ENCODE assay signal across 8 cellular contexts in the genomic region with DNA sequence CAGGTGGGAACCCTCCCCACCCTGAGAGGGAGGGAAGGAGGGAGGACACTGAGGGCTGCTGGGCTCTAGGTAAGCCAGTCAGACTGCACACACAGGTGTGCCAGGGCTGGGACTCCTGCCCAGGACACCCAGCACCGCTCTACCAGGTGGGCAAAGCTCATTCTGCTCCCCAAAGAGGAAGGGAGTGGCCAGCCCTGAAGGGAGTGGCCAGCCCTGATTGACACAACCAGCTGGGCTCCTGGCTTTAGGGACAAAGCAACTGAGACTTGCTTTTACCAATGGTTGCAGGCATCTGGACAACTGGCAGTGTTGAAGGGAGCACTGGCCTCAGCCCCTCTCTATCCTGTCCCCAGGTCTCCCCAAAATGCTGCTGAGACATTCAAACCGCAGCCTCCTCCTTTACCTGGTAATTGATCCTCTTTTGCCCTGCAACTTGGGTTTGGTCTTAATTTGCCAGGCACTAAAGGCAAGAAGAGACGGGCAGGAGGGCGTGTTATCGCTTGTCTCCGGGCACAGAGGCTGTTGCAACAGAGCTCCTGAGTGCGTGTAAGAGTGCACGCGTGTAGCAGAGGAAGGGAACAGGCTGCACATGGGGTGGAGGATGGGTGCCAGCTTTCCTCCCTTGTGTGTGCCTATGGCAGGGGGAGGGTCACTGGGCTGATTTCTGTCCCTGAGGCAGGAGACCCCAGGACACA. TPM values are rescaled to one million over a fixed set of nuclear protein-coding genes. Genes with fewer than 3 reads are reported as not detected.
DNase-seq lines count a peak whose midpoint lies in the region; ATAC-seq, FAIRE-seq and TF ChIP-seq lines count a peak whose summit lies in the region.
"Had no signal": no experiment of that assay in that cellular context is flagged by ENCODE, and none has a peak within 500 bp of the region (broad histone marks: within the 10 kb centered on the region; RNA-seq: fewer than 3 reads in every experiment).

No MANE protein-coding gene starts in this region.

- H3K14ac ChIP-seq in H1 (ENCODE audit: insufficient read length), result no peak overlapping the region

- peak; percentile 83 to 93 (median 92) for ATAC-seq in psoas muscle
- ATAC-seq in HG02981 (IDR thresholded peaks at IDR 0.05; ENCODE audit: unreplicated experiment), result no peak

- H4K91ac ChIP-seq in H1 (replicated peaks; ENCODE audit: insufficient read length, low read length), result no peak overlapping the region

- TF ChIP-seq CTCF in H1 (IDR thresholded peaks at IDR 0.05; ENCODE audit: control extremely low read depth in 1 of 3, insufficient read depth in 1 of 3, low read depth in 1 of 3, low read length in 3 of 3), result no peak
- no peak for TF ChIP-seq CTCF in psoas muscle (IDR thresholded peaks at IDR 0.05)
- TF ChIP-seq CTCF in GM10248 (IDR thresholded peaks at IDR 0.05; ENCODE audit: control extremely low read depth, extremely low read depth, low read depth, missing control alignments), result no peak

- 92% methylated on average over 9 of the region's 9 CpGs; no CpG with 5 or more reads in 1 of the 2 experiments for WGBS in H1 (ENCODE audit: extremely low coverage in 1 of 2, insufficient coverage in 1 of 2, insufficient read length in 1 of 2, insufficient replicate concordance in 2 of 2, low coverage in 1 of 2, low lambda C conversion rate in 2 of 2, missing lambda C conversion rate in 1 of 2), 2 experiments
- WGBS in psoas muscle, 3 donors, result 29 to 32% (median 31%) methylated on average over 9 of the region's 9 CpGs

- CTCF ChIA-PET in H1 (lab: Charles Lee; ENCODE audit: partially characterized antibody) (interaction anchor here (0.6 to 1.6 kb wide), 7 partner anchors 19 to 451 kb away, joined by 3 to 4 read pairs (median 3); no protein-coding TSS in a partner anchor), GM10248 (lab: Yijun Ruan, JAX) (interaction anchor here (1.0 to 1.2 kb wide), 3 partner anchors 9 to 623 kb away, joined by 3 read pairs; no protein-coding TSS in a partner anchor)

- H3K36me3 ChIP-seq in H1 (ENCODE audit: control insufficient read depth in 2 of 4, insufficient read depth in 4 of 4, low read length in 3 of 4) (no peaks in the 10 kb centered on the region), psoas muscle (ENCODE audit: insufficient read depth in 1 of 2, low read depth in 1 of 2) (no peaks in the 10 kb centered on the region)

- peak overlapping the region; percentile 80; the same call in 1 of the 2 replicates for H2BK12ac ChIP-seq in H1 (ENCODE audit: low read depth, low read length)

- intact Hi-C loops in psoas muscle (cut with DNase I), result loop anchor here in 1 of 2 donors (5.0 kb wide), 1 partner anchor 146 kb away; no protein-coding TSS in a partner anchor

- no peak overlapping the region for H2BK20ac ChIP-seq in H1 (ENCODE audit: low read length)

- H3K23me2 ChIP-seq in H1 (ENCODE audit: low read depth, low read length), result no peaks in the 10 kb centered on the region

- H3K4me2 ChIP-seq in H1 (ENCODE audit: insufficient read depth in 1 of 2, low read depth in 2 of 2, low read length in 2 of 2), result no peak overlapping the region

- no peak overlapping the region for H3K18ac ChIP-seq in H1 (ENCODE audit: extremely low read depth, low read length)

- peak overlapping the region; percentile 0 for H3K4ac ChIP-seq in H1 (replicated peaks; ENCODE audit: insufficient read length, low read depth, low read length)

- peaks cover 0 to 20% (median 10%) of the 10 kb centered on the region in 4 experiments; a peak in 3 of 7 replicates for H3K27me3 ChIP-seq in H1 (replicated peaks in 1 of 4; ENCODE audit: control insufficient read depth in 3 of 4, extremely low read depth in 1 of 4, insufficient read depth in 3 of 4, low read length in 3 of 4)
- H3K27me3 ChIP-seq in psoas muscle (ENCODE audit: insufficient read depth in 3 of 3, low read length in 2 of 3), result no peaks in the 10 kb centered on the region

- no peaks in the 10 kb centered on the region for H3K79me1 ChIP-seq in H1 (ENCODE audit: low read depth, low read length)

- 0 out of 2 replicates have a peak overlapping the region, but pooled peaks have one; percentile 80 for H2AFZ ChIP-seq in H1 (ENCODE audit: low read length)

- DNase-seq in HTR-8/SVneo (ENCODE audit: insufficient read length, low spot score) (no peak), NCI-H345 (lab: John Stamatoyannopoulos, UW) (peak; percentile 37), H1 (ENCODE audit: low read depth in 1 of 2, low spot score in 2 of 2) (no peak), psoas muscle (peak; percentile 56 to 87), kidney tubule cell (ENCODE audit: low spot score) (no peak), GM10248 (ENCODE audit: extremely low spot score) (no peak)

- POLR2A ChIA-PET in H1 (lab: Charles Lee; ENCODE audit: partially characterized antibody) (interaction anchor here (2.5 kb wide), 1 partner anchor 12 kb away, joined by 8 read pairs; no protein-coding TSS in a partner anchor), GM10248 (lab: Yijun Ruan, JAX) (no interaction called here)

- H2BK120ac ChIP-seq in H1 (replicated peaks; ENCODE audit: low read depth, low read length), result no peak overlapping the region

- FAIRE-seq in HTR-8/SVneo (lab: Jason Lieb, UNC) (peak; percentile 28), H1 (lab: Jason Lieb, UNC) (no peak)

- H3K9ac ChIP-seq in H1 (replicated peaks in 1 of 4; ENCODE audit: extremely low read depth in 1 of 4, low read depth in 3 of 4, low read length in 3 of 4), result no peak overlapping the region

- no peak overlapping the region for H4K8ac ChIP-seq in H1 (ENCODE audit: extremely low read depth, insufficient read depth, low read length)

- no peak overlapping the region for H2AK5ac ChIP-seq in H1 (ENCODE audit: low read depth, low read length)

- no peak overlapping the region for H3K56ac ChIP-seq in H1 (replicated peaks; ENCODE audit: insufficient read length, low read depth, low read length)

- H3K9me3 ChIP-seq in H1 (ENCODE audit: insufficient read depth in 2 of 2, low read depth in 1 of 2, low read length in 1 of 2) (no peaks in the 10 kb centered on the region), psoas muscle (no peaks in the 10 kb centered on the region)

- H4K20me1 ChIP-seq in H1 (replicated peaks in 1 of 2; ENCODE audit: control insufficient read depth in 1 of 2, insufficient read depth in 2 of 2, low read length in 2 of 2), result no peaks in the 10 kb centered on the region

- H3K4me3 ChIP-seq in H1 (ENCODE audit: extremely low read depth in 1 of 4, insufficient read depth in 2 of 4, low read depth in 3 of 4, low read length in 4 of 4), result no peak overlapping the region
- peak overlapping the region; percentile 31 for H3K4me3 ChIP-seq in psoas muscle

- H3K27ac ChIP-seq in H1 (ENCODE audit: low read depth, low read length), result no peak overlapping the region
- H3K27ac ChIP-seq in psoas muscle, result peak overlapping the region; percentile 87
- H3K27ac ChIP-seq: VCaP had no signal

- no peak for TF ChIP-seq RAD21 in H1 (IDR thresholded peaks at IDR 0.05 in 1 of 2, conservative IDR thresholded peaks at IDR 0.05 in 1 of 2; ENCODE audit: low read depth in 2 of 2, low read length in 2 of 2)

- H3K23ac ChIP-seq in H1 (ENCODE audit: insufficient read length), result no peak overlapping the region

- no peak for TF ChIP-seq EP300 in H1 (IDR thresholded peaks at IDR 0.05; ENCODE audit: borderline replicate concordance in 1 of 2, low read depth in 2 of 2, low read length in 2 of 2)

- H3K79me2 ChIP-seq in H1 (ENCODE audit: control insufficient read depth in 1 of 2, insufficient read depth in 2 of 2, low read length in 2 of 2), result no peaks in the 10 kb centered on the region

- peaks cover 0 to 3% (median 3%) of the 10 kb centered on the region in 4 experiments; a peak in 2 of 7 replicates for H3K4me1 ChIP-seq in H1 (replicated peaks in 1 of 4; ENCODE audit: control insufficient read depth in 3 of 4, insufficient read depth in 4 of 4, low read length in 3 of 4)
- H3K4me1 ChIP-seq in psoas muscle, result peaks cover 18% of the 10 kb centered on the region

- TF ChIP-seq POLR2A in H1 (IDR thresholded peaks at IDR 0.05; ENCODE audit: control extremely low read depth in 1 of 2, low read depth in 2 of 2, low read length in 2 of 2), result no peak

- no peak overlapping the region for H4K5ac ChIP-seq in H1 (ENCODE audit: insufficient read length, low read depth, low read length)

- H2BK5ac ChIP-seq in H1 (ENCODE audit: low read depth, low read length), result peak overlapping the region; percentile 49; the same call in 1 of the 2 replicates

- H2BK15ac ChIP-seq in H1 (ENCODE audit: low read length), result no peak overlapping the region

TF ChIP-seq in H1, 55 proteins besides CTCF, POLR2A, EP300 and RAD21 (continues in another document):
- TF ChIP-seq RBBP5 (IDR thresholded peaks at IDR 0.05; ENCODE audit: borderline replicate concordance, low read depth, low read length) (no peak), SP1 (IDR thresholded peaks at IDR 0.05; ENCODE audit: low read depth, low read length) (no peak), BCL11A (IDR thresholded peaks at IDR 0.05; ENCODE audit: low read depth in 2 of 2, low read length in 2 of 2) (no peak), SIX5 (IDR thresholded peaks at IDR 0.05; ENCODE audit: low read depth, low read length) (no peak), ASH2L (IDR thresholded peaks at IDR 0.05; ENCODE audit: low read length) (no peak), NANOG (IDR thresholded peaks at IDR 0.05; ENCODE audit: insufficient read depth, low read depth, low read length, poor library complexity, severe bottlenecking) (no peak), BACH1 (IDR thresholded peaks at IDR 0.05; ENCODE audit: low read length) (no peak), SUZ12 (IDR thresholded peaks at IDR 0.05; ENCODE audit: low read length) (no peak), SIN3A (conservative IDR thresholded peaks at IDR 0.05 in 1 of 2, IDR thresholded peaks at IDR 0.05 in 1 of 2; ENCODE audit: low read depth in 1 of 2, low read length in 2 of 2) (no peak), CBX8 (IDR thresholded peaks at IDR 0.05; ENCODE audit: borderline replicate concordance, low read depth, low read length) (no peak), HDAC6 (IDR thresholded peaks at IDR 0.05; ENCODE audit: low read depth, low read length) (no peak), SAP30 (IDR thresholded peaks at IDR 0.05; ENCODE audit: insufficient read depth, insufficient replicate concordance, low read length) (no peak), CTBP2 (IDR thresholded peaks at IDR 0.05; ENCODE audit: borderline replicate concordance, insufficient read depth, insufficient read length, low read length) (no peak)

RNA-seq across cellular contexts. Expression of a gene that starts 14.5 kb away (rescaled TPM):
- total RNA-seq in H1 (2021; fragmentation: NEBNext Ultra II Directional; extraction: Animal tissue kit (Norgen Biotek cat#: 25700)), result 4.5 and 5.5 TPM in 2 replicates
- polyA plus RNA-seq in H1 (2011; rRNA removed) (1.5 TPM in 2 replicates), psoas muscle (10 to 100 TPM; 20.1 to 74.7 (median 72.1) TPM)
- polyA plus RNA-seq in H1 (2011; cell fraction: cytosol; rRNA removed), result 1.5 TPM
- 2.2 TPM for polyA plus RNA-seq in H1 (2011; cell fraction: nucleus; rRNA removed)
- polyA plus RNA-seq in H1 (2012, experiment 1 of 2), result 2.6 to 2.8 TPM (median 2.6 TPM) in 4 replicates
- polyA plus RNA-seq in H1 (2012, experiment 2 of 2), result 1.9 TPM
- 0.89 TPM for polyA plus RNA-seq in H1 (2013, experiment 1 of 2)
- 0.90 TPM for polyA plus RNA-seq in H1 (2013, experiment 2 of 2)
- polyA minus RNA-seq in H1 (2011; rRNA and poly(A)+ RNA removed), result 2.7 and 3.0 TPM in 2 replicates
- 2.6 TPM for polyA minus RNA-seq in H1 (2011; cell fraction: cytosol; rRNA and poly(A)+ RNA removed)
- 4.0 TPM for polyA minus RNA-seq in H1 (2011; cell fraction: nucleus; rRNA and poly(A)+ RNA removed)
- total RNA-seq in psoas muscle, result 100 to 1,000 TPM in 3 of 4 donors, 10 to 100 TPM in 1; 52.2 to 278 (median 192) TPM

Comparison
In these comparisons a context has a peak if more than half of its experiments do, and no peak if none do; other contexts are left out.
1. DNase-seq: peak in NCI-H345 (single experiment) and psoas muscle (2 of 2); none in HTR-8/SVneo (single experiment), H1 (0 of 2), kidney tubule cell (single experiment) and GM10248 (single experiment).